25 cellular contexts compared by ENCODE assay signal in genomic region chr2:170255971-170256370, GRCh38.
DNase-seq lines count a peak whose midpoint lies in the region; ATAC-seq and TF ChIP-seq lines count a peak whose summit lies in the region.
"Had no signal": no experiment of that assay in that cellular context is flagged by ENCODE, and none has a peak within 500 bp of the region (broad histone marks: within the 10 kb centered on the region; RNA-seq: fewer than 3 reads in every experiment).

No MANE protein-coding gene starts in this region.

- TF ChIP-seq CTCF in IMR-90 (conservative IDR thresholded peaks at IDR 0.05; ENCODE audit: low read depth, low read length) (no peak), cardiac fibroblast (IDR thresholded peaks at IDR 0.05; ENCODE audit: low read depth, low read length) (no peak)

- TF ChIP-seq RAD21 in IMR-90 (IDR thresholded peaks at IDR 0.05; ENCODE audit: low read length) = no peak

- H3K56ac ChIP-seq in IMR-90 (ENCODE audit: extremely low read depth, insufficient read depth, low read length) = no peak overlapping the region

- H2BK120ac ChIP-seq in IMR-90 (ENCODE audit: low read depth, low read length) = no peak overlapping the region

- H3K9me1 ChIP-seq in IMR-90 (ENCODE audit: insufficient read depth, low read length) = no peaks in the 10 kb centered on the region

- no peak overlapping the region for H3K18ac ChIP-seq in IMR-90 (ENCODE audit: low read depth, low read length)

- BruUV-seq in IMR-90 (replicated peaks; lab: Mats Ljungman, UMichigan) = no TSS peak

- H2AK5ac ChIP-seq in IMR-90 (ENCODE audit: low read depth, low read length) = no peak overlapping the region

- H3K9me3 ChIP-seq in IMR-90 (ENCODE audit: control insufficient read depth, insufficient read depth, low read length) = no peaks in the 10 kb centered on the region
- H3K9me3 ChIP-seq: prostate gland, thyroid gland had no signal

- no peak overlapping the region for H2BK20ac ChIP-seq in IMR-90 (ENCODE audit: low read depth, low read length)

- no peak overlapping the region for H3K14ac ChIP-seq in IMR-90 (replicated peaks; ENCODE audit: low read depth, low read length)

- ATAC-seq in IMR-90 (ENCODE audit: low read depth) (peak; percentile 49), GM18517 (IDR thresholded peaks at IDR 0.05; ENCODE audit: unreplicated experiment) (no peak), GM21390 (IDR thresholded peaks at IDR 0.05; ENCODE audit: unreplicated experiment) (no peak)
- ATAC-seq: activated naive CD4-positive, alpha-beta T cell treated with anti-CD3 and anti-CD28 coated beads, Interleukin-2, amount 50 U/mL, for 72 hours; Right ventricle myocardium inferior; stimulated activated memory B cell treated with anti-CD40 and anti-IgM and Interleukin-4, amounts not matched to agents 10 μg/mL and 1 μg/mL and 100 μg/mL, for 72 hours; T-cell had no signal

- H4K8ac ChIP-seq in IMR-90 (ENCODE audit: low read depth in 2 of 2, low read length in 2 of 2) = no peak overlapping the region

- peak; percentile 6 for DNase-seq in AG08395 (ENCODE audit: low spot score)
- DNase-seq in IMR-90 = peak; percentile 46
- DNase-seq in cardiac fibroblast (ENCODE audit: low read depth in 2 of 2) = peak; percentile 6 to 84
- DNase-seq in kidney tubule cell (ENCODE audit: low spot score) = peak; percentile 57
- DNase-seq in effector CD8-positive, alpha-beta T cell (lab: John Stamatoyannopoulos, UW) = no peak
- no peak for DNase-seq in activated naive CD4-positive, alpha-beta T cell treated with anti-CD3 and anti-CD28 coated beads, Interleukin-2, amount 50 U/mL, for 16 hours
- DNase-seq: activated CD4-positive, alpha-beta T cell treated with anti-CD3 and anti-CD28 coated beads, Interleukin-2, amount 50 U/mL, for 1 hour; CD4-positive, alpha-beta memory T cell; DMS53; effector CD4-positive, alpha-beta T cell; H9; hippocampal formation; KG1; kidney; NCI-H1092; NCI-H2029 treated with DMSO at 0.1 percent for 48 hours; T-cell; thyroid gland had no signal

- no peak overlapping the region for H2BK5ac ChIP-seq in IMR-90 (ENCODE audit: low read depth, low read length, poor library complexity, severe bottlenecking)

- no peak overlapping the region for H3K4ac ChIP-seq in IMR-90 (ENCODE audit: low read depth, low read length)

- no peak overlapping the region for H4K5ac ChIP-seq in IMR-90 (ENCODE audit: low read depth, low read length)

- dilution Hi-C loops in IMR-90 (cut with HindIII; ENCODE audit: low sequenced_read_pairs, unreplicated experiment) = no loop called here

- no peak overlapping the region for H3K23ac ChIP-seq in IMR-90 (ENCODE audit: low read depth, low read length)

- no peak overlapping the region for H3K27ac ChIP-seq in IMR-90 (ENCODE audit: insufficient read depth, low read length)
- H3K27ac ChIP-seq: cardiac muscle cell, prostate gland, thyroid gland had no signal

- H3K4me3 ChIP-seq in IMR-90 (ENCODE audit: insufficient read depth, low read depth, low read length) = no peak overlapping the region
- no peak overlapping the region for H3K4me3 ChIP-seq in cardiac fibroblast (replicated peaks in 1 of 2; ENCODE audit: low read depth in 2 of 2, low read length in 2 of 2)
- H3K4me3 ChIP-seq: cardiac muscle cell, prostate gland, thyroid gland had no signal

- TF ChIP-seq POLR2A in IMR-90 (IDR thresholded peaks at IDR 0.05; ENCODE audit: low read depth, low read length) = no peak

- no peak overlapping the region for H3K9ac ChIP-seq in IMR-90 (ENCODE audit: low read depth, low read length)

- H2BK15ac ChIP-seq in IMR-90 (ENCODE audit: low read depth, low read length) = no peak overlapping the region

- no peak overlapping the region for H2AFZ ChIP-seq in IMR-90 (replicated peaks; ENCODE audit: low read length, poor library complexity)

- no peaks in the 10 kb centered on the region for H4K20me1 ChIP-seq in IMR-90 (ENCODE audit: insufficient read depth, low read length)

- in situ Hi-C loops in IMR-90 (cut with MboI; ENCODE audit: low sequenced_read_pairs) = no loop called here

- H3K4me2 ChIP-seq in IMR-90 (ENCODE audit: low read depth, low read length) = no peak overlapping the region

- no peaks in the 10 kb centered on the region for H3K79me1 ChIP-seq in IMR-90 (ENCODE audit: low read depth in 1 of 2, low read length in 2 of 2)

- no CpG with 5 or more reads among the region's 1 CpG for WGBS in IMR-90 (ENCODE audit: extremely low coverage in 2 of 2, insufficient read length in 1 of 2), 2 experiments

- no peaks in the 10 kb centered on the region; the same call in 1 of the 2 replicates for H3K27me3 ChIP-seq in IMR-90 (ENCODE audit: control insufficient read depth, insufficient read depth, low read length)
- H3K27me3 ChIP-seq: thyroid gland had no signal

- H3K36me3 ChIP-seq in IMR-90 (ENCODE audit: control insufficient read depth, insufficient read depth, low read length) = no peaks in the 10 kb centered on the region
- H3K36me3 ChIP-seq: cardiac muscle cell, prostate gland, thyroid gland had no signal

- POLR2A ChIA-PET in IMR-90 (lab: Charles Lee; ENCODE audit: unreplicated experiment) = no interaction called here

- H4K91ac ChIP-seq in IMR-90 (ENCODE audit: insufficient read depth, low read depth, low read length) = no peak overlapping the region

- CTCF ChIA-PET in IMR-90 (lab: Yijun Ruan, JAX) = interaction anchor here (0.6 kb wide), 1 partner anchor 769 kb away, joined by 3 read pairs; no protein-coding TSS in a partner anchor

- H2AK9ac ChIP-seq in IMR-90 (replicated peaks; ENCODE audit: low read depth, low read length, poor library complexity) = no peak overlapping the region

- intact Hi-C loops in IMR-90 (cut with micrococcal nuclease) = no loop called here

- no peaks in the 10 kb centered on the region for H3K4me1 ChIP-seq in IMR-90 (ENCODE audit: control insufficient read depth, insufficient read depth, low read length)
- H3K4me1 ChIP-seq: prostate gland, thyroid gland had no signal

TF ChIP-seq in IMR-90, 13 proteins besides CTCF, POLR2A, EP300 and RAD21:
- TF ChIP-seq RFX5 (IDR thresholded peaks at IDR 0.05; ENCODE audit: low read depth, low read length) = no peak

Comparison
In these comparisons a context has a peak if more than half of its experiments do, and no peak if none do; other contexts are left out.
1. DNase-seq: peak in AG08395 (single experiment), IMR-90 (single experiment), cardiac fibroblast (2 of 2) and kidney tubule cell (single experiment); none in effector CD8-positive, alpha-beta T cell (single experiment) and activated naive CD4-positive, alpha-beta T cell treated with anti-CD3 and anti-CD28 coated beads, Interleukin-2, amount 50 U/mL, for 16 hours (single experiment).